23 cellular contexts compared by ENCODE assay signal in the genomic region with DNA sequence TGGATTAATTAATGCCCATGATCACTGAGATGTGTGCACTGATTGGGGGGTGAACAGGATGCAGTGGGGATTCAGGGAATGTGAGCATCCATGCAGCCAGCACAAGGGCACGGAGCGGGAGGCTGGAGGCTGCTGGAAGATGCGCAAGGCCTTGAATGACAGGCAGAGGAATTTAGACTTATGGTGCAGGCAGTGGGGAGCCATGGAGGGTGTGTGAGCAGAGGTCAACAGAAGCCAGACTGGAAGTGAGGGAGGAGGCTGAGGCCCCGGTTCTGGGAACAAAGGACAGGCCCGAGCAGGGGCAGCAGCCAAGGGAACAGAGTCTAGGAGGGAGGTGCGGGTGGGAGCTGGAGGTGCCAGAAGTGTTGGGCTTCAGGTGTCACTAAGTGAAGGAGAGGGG. TPM values are rescaled to one million over a fixed set of nuclear protein-coding genes. Genes with fewer than 3 reads are reported as not detected.
DNase-seq lines count a peak whose midpoint lies in the region; ATAC-seq, FAIRE-seq and TF ChIP-seq lines count a peak whose summit lies in the region.
"Had no signal": no experiment of that assay in that cellular context is flagged by ENCODE, and none has a peak within 500 bp of the region (broad histone marks: within the 10 kb centered on the region; RNA-seq: fewer than 3 reads in every experiment).

No MANE protein-coding gene starts in this region.

- no peaks in the 10 kb centered on the region for H3K9me3 ChIP-seq in HepG2 (ENCODE audit: low read length)
- H3K9me3 ChIP-seq in right lobe of liver = no peaks in the 10 kb centered on the region
- no peaks in the 10 kb centered on the region for H3K9me3 ChIP-seq in kidney (ENCODE audit: control insufficient read depth in 1 of 2, low read length in 2 of 2)
- H3K9me3 ChIP-seq: SJCRH30 had no signal

- FAIRE-seq in HepG2 (lab: Jason Lieb, UNC) = no peak
- no peak for FAIRE-seq in kidney (lab: Jason Lieb, UNC)
- FAIRE-seq: D721Med, GM18507 had no signal

- H3K36me3 ChIP-seq in HepG2 (replicated peaks in 1 of 2; ENCODE audit: control insufficient read depth in 1 of 2, insufficient read depth in 2 of 2, low read length in 2 of 2) = no peaks in the 10 kb centered on the region
- H3K36me3 ChIP-seq in right lobe of liver = no peaks in the 10 kb centered on the region
- H3K36me3 ChIP-seq in kidney (ENCODE audit: control insufficient read depth in 1 of 2, insufficient read depth in 2 of 2, low read length in 2 of 2) = no peaks in the 10 kb centered on the region
- H3K36me3 ChIP-seq: SJCRH30 had no signal

- in situ Hi-C loops in HepG2 (cut with HindIII; ENCODE audit: extremely low pct_ligation_motif_present, low pct_unique_long_range_greater_than_20kb) = no loop called here

- H3K9me3 Mint-ChIP-seq in activated T-helper 17 cell treated with anti-CD3 and anti-CD28 coated beads, Interleukin-2, amount 50 U/mL, for 72 hours = no peaks in the 10 kb centered on the region
- H3K9me3 Mint-ChIP-seq in type B pancreatic cell = no peaks in the 10 kb centered on the region

- ATAC-seq in HepG2 = no peak; the same call in 2 of the 3 replicates
- no peak for ATAC-seq in right lobe of liver
- no peak for ATAC-seq in activated T-helper 17 cell treated with anti-CD3 and anti-CD28 coated beads, Interleukin-2, amount 50 U/mL, for 72 hours (replicated peaks)
- no peak for ATAC-seq in HG02571 (IDR thresholded peaks at IDR 0.05; ENCODE audit: unreplicated experiment)
- ATAC-seq: Panc1 had no signal

- DNase-seq in HepG2 (ENCODE audit: low spot score) (no peak), right lobe of liver (no peak), kidney (peak; percentile 39), type B pancreatic cell (ENCODE audit: extremely low spot score, unreplicated experiment) (no peak), NOMO-1 (lab: John Stamatoyannopoulos, UW; ENCODE audit: unreplicated experiment in 2 of 2) (no peak), nucleus accumbens (lab: John Stamatoyannopoulos, UW) (no peak)
- DNase-seq: 8988T; DMS53; GDM1; GOT3; KBM-7; NCI-H1105; NCI-H2029 treated with DMSO at 0.1 percent for 48 hours; NCI-H345; NCI-H524; NCI-H774; NK-92 treated with Interleukin-12 subunit alpha and Interleukin-12 subunit beta, amount 100 ng/mL, for 24 hours; SJCRH30 had no signal

- intact Hi-C loops in HepG2 (cut with micrococcal nuclease; ENCODE audit: unreplicated experiment) = no loop called here
- intact Hi-C loops in right lobe of liver (cut with DNase I) = no loop called here
- intact Hi-C loops in kidney (cut with DNase I) = no loop called here

- peaks cover 45% of the 10 kb centered on the region for H3K4me1 ChIP-seq in HepG2 (ENCODE audit: insufficient read depth, low read length)
- no peaks in the 10 kb centered on the region for H3K4me1 ChIP-seq in right lobe of liver
- H3K4me1 ChIP-seq in kidney (ENCODE audit: control insufficient read depth in 1 of 2, insufficient read depth in 1 of 2, low read depth in 1 of 2, low read length in 2 of 2) = no peaks in the 10 kb centered on the region

- 13% methylated on average over 6 of the region's 6 CpGs for WGBS in HepG2 (ENCODE audit: low lambda C conversion rate)
- 91% methylated on average over 4 of the region's 6 CpGs for WGBS in right lobe of liver (ENCODE audit: insufficient coverage, low coverage, low lambda C conversion rate, missing lambda C conversion rate)

- no peaks in the 10 kb centered on the region for H3K79me2 ChIP-seq in HepG2 (ENCODE audit: insufficient read depth, low read length)

- TF ChIP-seq CTCF in HepG2 (CRISPR knock-in tag; IDR thresholded peaks at IDR 0.05) = no peak
- no peak for TF ChIP-seq CTCF in right lobe of liver (IDR thresholded peaks at IDR 0.05)
- no peak for TF ChIP-seq CTCF in kidney (IDR thresholded peaks at IDR 0.05; ENCODE audit: borderline replicate concordance, extremely low read depth, insufficient read depth)
- TF ChIP-seq CTCF in type B pancreatic cell (conservative IDR thresholded peaks at IDR 0.05) = no peak

- H3K4me2 ChIP-seq in HepG2 (ENCODE audit: low read depth, low read length) = peak overlapping the region; percentile 23; the same call in 1 of the 2 replicates

- H3K36me3 Mint-ChIP-seq in activated T-helper 17 cell treated with anti-CD3 and anti-CD28 coated beads, Interleukin-2, amount 50 U/mL, for 72 hours (ENCODE audit: low read depth) = no peaks in the 10 kb centered on the region
- no peaks in the 10 kb centered on the region for H3K36me3 Mint-ChIP-seq in type B pancreatic cell

- H3K27me3 Mint-ChIP-seq in activated T-helper 17 cell treated with anti-CD3 and anti-CD28 coated beads, Interleukin-2, amount 50 U/mL, for 72 hours = no peaks in the 10 kb centered on the region
- no peaks in the 10 kb centered on the region for H3K27me3 Mint-ChIP-seq in type B pancreatic cell

- H3K4me3 ChIP-seq in HepG2 (replicated peaks in 1 of 3; ENCODE audit: insufficient read depth in 1 of 3, low read depth in 2 of 3, low read length in 3 of 3) (no peak overlapping the region; a peak in 1 of 6 replicates), right lobe of liver (no peak overlapping the region), kidney (ENCODE audit: low read length in 2 of 2) (no peak overlapping the region)
- H3K4me3 ChIP-seq: SJCRH30 had no signal

- H3K9ac ChIP-seq in HepG2 (ENCODE audit: insufficient read depth, low read depth, low read length) = no peak overlapping the region
- no peak overlapping the region for H3K9ac ChIP-seq in kidney (ENCODE audit: low read length in 2 of 2)

- H3K4me3 Mint-ChIP-seq in activated T-helper 17 cell treated with anti-CD3 and anti-CD28 coated beads, Interleukin-2, amount 50 U/mL, for 72 hours = no peak overlapping the region
- H3K4me3 Mint-ChIP-seq in type B pancreatic cell = no peak overlapping the region

- H3K27me3 ChIP-seq in HepG2 (ENCODE audit: control insufficient read depth in 1 of 2, insufficient read depth in 2 of 2, low read length in 2 of 2) = 0 out of 5 replicates have a peak, but pooled peaks cover 0 to 5% of the 10 kb centered on the region in 2 experiments
- no peaks in the 10 kb centered on the region for H3K27me3 ChIP-seq in right lobe of liver
- H3K27me3 ChIP-seq: SJCRH30 had no signal

- H4K20me1 ChIP-seq in HepG2 (ENCODE audit: insufficient read depth, low read length) = no peaks in the 10 kb centered on the region

- no peak for TF ChIP-seq EP300 in HepG2 (IDR thresholded peaks at IDR 0.05; ENCODE audit: low read depth in 2 of 2, low read length in 2 of 2)
- no peak for TF ChIP-seq EP300 in HepG2 (CRISPR knock-in tag; IDR thresholded peaks at IDR 0.05; ENCODE audit: borderline replicate concordance)

- H2AFZ ChIP-seq in HepG2 (ENCODE audit: low read length) = no peak overlapping the region

- CTCF ChIA-PET in HepG2 (lab: Yijun Ruan, JAX; ENCODE audit: low intra/inter-chr PET ratio, low total read pairs) = no interaction called here

- TF ChIP-seq POLR2A in HepG2 (IDR thresholded peaks at IDR 0.05; ENCODE audit: insufficient read depth in 1 of 2, low read depth in 2 of 2, low read length in 2 of 2) (no peak), right lobe of liver (IDR thresholded peaks at IDR 0.05) (no peak)

- POLR2A ChIA-PET in HepG2 (lab: Yijun Ruan, JAX) = no interaction called here

- no peak for TF ChIP-seq RAD21 in HepG2 (CRISPR knock-in tag; IDR thresholded peaks at IDR 0.05)

- H3K27ac ChIP-seq in HepG2 (ENCODE audit: extremely low read length, insufficient read depth, low read length) = no peak overlapping the region
- no peak overlapping the region for H3K27ac ChIP-seq in right lobe of liver
- H3K27ac ChIP-seq in kidney (ENCODE audit: low read depth in 2 of 2, low read length in 2 of 2) = no peak overlapping the region
- H3K27ac ChIP-seq: SJCRH30 had no signal

- BruUV-seq in HepG2 (replicated peaks; lab: Mats Ljungman, UMichigan) = no TSS peak

- peak overlapping the region; percentile 12 for H3K27ac Mint-ChIP-seq in activated T-helper 17 cell treated with anti-CD3 and anti-CD28 coated beads, Interleukin-2, amount 50 U/mL, for 72 hours
- H3K27ac Mint-ChIP-seq in type B pancreatic cell = peak overlapping the region; percentile 13

- no peaks in the 10 kb centered on the region for H3K4me1 Mint-ChIP-seq in activated T-helper 17 cell treated with anti-CD3 and anti-CD28 coated beads, Interleukin-2, amount 50 U/mL, for 72 hours
- H3K4me1 Mint-ChIP-seq in type B pancreatic cell (ENCODE audit: unreplicated experiment) = no peaks in the 10 kb centered on the region

RNA-seq across cellular contexts. Expression of gene COLGALT1, which starts 7.3 kb away (rescaled TPM):
- total RNA-seq in HepG2 (2016; rRNA removed; fragmentation: Illumina TruSeq; extraction: Trizol) (33.3 and 58.0 TPM in 2 replicates), right lobe of liver (10 to 100 TPM; 23.2 to 36.8 (median 31.1) TPM), kidney (66.2 TPM), type B pancreatic cell (ENCODE audit: low replicate concordance) (69.7 and 73.7 TPM in 2 replicates)
- total RNA-seq in HepG2 (2016; cell fraction: cytosol; rRNA removed; fragmentation: Illumina TruSeq; extraction: Trizol; ENCODE audit: low read depth) = 9.3 and 10.3 TPM in 2 replicates
- 33.6 and 57.7 TPM in 2 replicates for total RNA-seq in HepG2 (2016; cell fraction: insoluble cytoplasmic fraction; rRNA removed; fragmentation: Illumina TruSeq; extraction: Trizol)
- total RNA-seq in HepG2 (2016; cell fraction: membrane; rRNA removed; fragmentation: Illumina TruSeq; extraction: Trizol) = 32.5 and 35.6 TPM in 2 replicates
- total RNA-seq in HepG2 (2016; cell fraction: nucleus; rRNA removed; fragmentation: Illumina TruSeq; extraction: Trizol) = 53.1 and 65.6 TPM in 2 replicates
- polyA plus RNA-seq in HepG2 (2011; rRNA removed) (196 and 211 TPM in 2 replicates), kidney (ENCODE audit: insufficient read depth, low read depth, low replicate concordance) (23.6 TPM)
- polyA plus RNA-seq in HepG2 (2011; cell fraction: cytosol; rRNA removed) = 111 and 141 TPM in 2 replicates
- polyA plus RNA-seq in HepG2 (2011; cell fraction: nucleus; rRNA removed) = 153 and 157 TPM in 2 replicates
- 58.7 and 87.4 TPM in 2 replicates for polyA plus RNA-seq in HepG2 (2012)
- polyA plus RNA-seq in HepG2 (2016; cell fraction: cytosol; fragmentation: Illumina TruSeq; extraction: Trizol; ENCODE audit: low read depth) = 9.2 and 9.8 TPM in 2 replicates
- 35.7 and 38.2 TPM in 2 replicates for polyA plus RNA-seq in HepG2 (2016; cell fraction: insoluble cytoplasmic fraction; fragmentation: Illumina TruSeq; extraction: Trizol; ENCODE audit: low read depth)
- 23.4 and 28.7 TPM in 2 replicates for polyA plus RNA-seq in HepG2 (2016; cell fraction: membrane; fragmentation: Illumina TruSeq; extraction: Trizol; ENCODE audit: low read depth)
- 111 TPM in 2 replicates for polyA plus RNA-seq in HepG2 (2016; cell fraction: nucleus; fragmentation: Illumina TruSeq; extraction: Trizol; ENCODE audit: insufficient read depth, low read depth)
- 360 and 644 TPM in 2 replicates for polyA minus RNA-seq in HepG2 (2011; rRNA and poly(A)+ RNA removed; ENCODE audit: low replicate concordance)
- polyA minus RNA-seq in HepG2 (2011; cell fraction: cytosol; rRNA and poly(A)+ RNA removed) = 74.1 and 77.3 TPM in 2 replicates
- polyA minus RNA-seq in HepG2 (2011; cell fraction: nucleus; rRNA and poly(A)+ RNA removed) = 32.0 and 33.2 TPM in 2 replicates
- total RNA-seq in activated T-helper 17 cell treated with anti-CD3 and anti-CD28 coated beads, Interleukin-2, amount 50 U/mL, for 72 hours = 10 to 100 TPM; 41.1 to 76.5 TPM

RNA-seq across cellular contexts. Expression of gene PGLS, which starts 36.7 kb away (rescaled TPM):
- total RNA-seq in HepG2 (2016; rRNA removed; fragmentation: Illumina TruSeq; extraction: Trizol) (33.8 and 36.7 TPM in 2 replicates), right lobe of liver (10 to 100 TPM; 31.7 to 60.0 (median 38.8) TPM), kidney (75.5 TPM), type B pancreatic cell (ENCODE audit: low replicate concordance) (94.9 and 103 TPM in 2 replicates)
- 28.7 and 30.6 TPM in 2 replicates for total RNA-seq in HepG2 (2016; cell fraction: cytosol; rRNA removed; fragmentation: Illumina TruSeq; extraction: Trizol; ENCODE audit: low read depth)
- total RNA-seq in HepG2 (2016; cell fraction: insoluble cytoplasmic fraction; rRNA removed; fragmentation: Illumina TruSeq; extraction: Trizol) = 31.6 and 33.6 TPM in 2 replicates
- total RNA-seq in HepG2 (2016; cell fraction: membrane; rRNA removed; fragmentation: Illumina TruSeq; extraction: Trizol) = 36.0 and 41.5 TPM in 2 replicates
- total RNA-seq in HepG2 (2016; cell fraction: nucleus; rRNA removed; fragmentation: Illumina TruSeq; extraction: Trizol) = 18.4 and 23.5 TPM in 2 replicates
- polyA plus RNA-seq in HepG2 (2011; rRNA removed) (43.8 and 49.1 TPM in 2 replicates), kidney (ENCODE audit: insufficient read depth, low read depth, low replicate concordance) (105 TPM)
- polyA plus RNA-seq in HepG2 (2011; cell fraction: cytosol; rRNA removed) = 33.3 and 59.8 TPM in 2 replicates
- 74.2 and 74.7 TPM in 2 replicates for polyA plus RNA-seq in HepG2 (2011; cell fraction: nucleus; rRNA removed)
- polyA plus RNA-seq in HepG2 (2012) = 26.9 and 37.3 TPM in 2 replicates
- 48.8 and 52.7 TPM in 2 replicates for polyA plus RNA-seq in HepG2 (2016; cell fraction: cytosol; fragmentation: Illumina TruSeq; extraction: Trizol; ENCODE audit: low read depth)
- polyA plus RNA-seq in HepG2 (2016; cell fraction: insoluble cytoplasmic fraction; fragmentation: Illumina TruSeq; extraction: Trizol; ENCODE audit: low read depth) = 50.4 and 56.4 TPM in 2 replicates
- 55.3 and 57.7 TPM in 2 replicates for polyA plus RNA-seq in HepG2 (2016; cell fraction: membrane; fragmentation: Illumina TruSeq; extraction: Trizol; ENCODE audit: low read depth)
- polyA plus RNA-seq in HepG2 (2016; cell fraction: nucleus; fragmentation: Illumina TruSeq; extraction: Trizol; ENCODE audit: insufficient read depth, low read depth) = 47.8 and 49.3 TPM in 2 replicates
- 83.1 and 129 TPM in 2 replicates for polyA minus RNA-seq in HepG2 (2011; rRNA and poly(A)+ RNA removed; ENCODE audit: low replicate concordance)
- 36.2 and 38.6 TPM in 2 replicates for polyA minus RNA-seq in HepG2 (2011; cell fraction: cytosol; rRNA and poly(A)+ RNA removed)
- 19.7 and 23.1 TPM in 2 replicates for polyA minus RNA-seq in HepG2 (2011; cell fraction: nucleus; rRNA and poly(A)+ RNA removed)
- 10 to 100 TPM; 49.0 to 61.8 TPM for total RNA-seq in activated T-helper 17 cell treated with anti-CD3 and anti-CD28 coated beads, Interleukin-2, amount 50 U/mL, for 72 hours
